ENCODE assay signal across 1 cellular context in the genomic region with DNA sequence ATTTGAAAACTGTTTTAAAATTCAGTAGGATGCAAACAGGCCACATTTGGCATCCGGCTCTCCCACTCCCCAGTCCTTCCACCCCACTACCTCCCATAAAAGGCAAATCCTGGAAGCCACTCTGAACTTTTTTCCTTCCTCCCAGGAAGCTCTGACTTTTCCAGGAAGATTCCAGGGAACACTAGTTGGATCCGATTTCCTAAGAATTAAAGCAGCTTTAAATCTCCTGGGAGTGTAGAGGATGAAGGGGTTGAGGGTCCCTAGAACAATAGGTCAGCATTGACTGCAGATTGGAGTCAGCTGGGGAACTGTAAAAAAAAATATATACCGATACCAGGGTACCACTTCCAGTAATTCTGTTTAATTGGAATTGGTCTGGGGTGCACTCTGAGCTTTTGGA.
TF ChIP-seq lines count a peak whose summit lies in the region.

No MANE protein-coding gene starts in this region.

TF ChIP-seq in IMR-90, 13 proteins besides CTCF, POLR2A, EP300 and RAD21 (continued from another document):
- TF ChIP-seq, protein P1, sequence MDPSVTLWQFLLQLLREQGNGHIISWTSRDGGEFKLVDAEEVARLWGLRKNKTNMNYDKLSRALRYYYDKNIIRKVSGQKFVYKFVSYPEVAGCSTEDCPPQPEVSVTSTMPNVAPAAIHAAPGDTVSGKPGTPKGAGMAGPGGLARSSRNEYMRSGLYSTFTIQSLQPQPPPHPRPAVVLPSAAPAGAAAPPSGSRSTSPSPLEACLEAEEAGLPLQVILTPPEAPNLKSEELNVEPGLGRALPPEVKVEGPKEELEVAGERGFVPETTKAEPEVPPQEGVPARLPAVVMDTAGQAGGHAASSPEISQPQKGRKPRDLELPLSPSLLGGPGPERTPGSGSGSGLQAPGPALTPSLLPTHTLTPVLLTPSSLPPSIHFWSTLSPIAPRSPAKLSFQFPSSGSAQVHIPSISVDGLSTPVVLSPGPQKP (IDR thresholded peaks at IDR 0.05; ENCODE audit: borderline replicate concordance, low read depth, low read length), result no peak
- TF ChIP-seq MXI1 (IDR thresholded peaks at IDR 0.05; ENCODE audit: borderline replicate concordance, low read depth, low read length) (no peak), MAFK (IDR thresholded peaks at IDR 0.05; ENCODE audit: low read depth, low read length) (no peak)
